Comparison of ENCODE assay signal across 8 cellular contexts in genomic region chr7:134514663-134515062, GRCh38. TPM values are rescaled to one million over a fixed set of nuclear protein-coding genes. Genes with fewer than 3 reads are reported as not detected.
DNase-seq lines count a peak whose midpoint lies in the region; ATAC-seq and TF ChIP-seq lines count a peak whose summit lies in the region.

No MANE protein-coding gene starts in this region.

- H3K36me3 Mint-ChIP-seq in activated CD4-positive, alpha-beta memory T cell treated with anti-CD3 and anti-CD28 coated beads for 36 hours, result no peaks in the 10 kb centered on the region

- H3K36me3 ChIP-seq in gastroesophageal sphincter (no peaks in the 10 kb centered on the region), ovary (no peaks in the 10 kb centered on the region)

- H3K9me3 ChIP-seq in gastroesophageal sphincter (no peaks in the 10 kb centered on the region), ovary (no peaks in the 10 kb centered on the region)

- no peaks in the 10 kb centered on the region for H3K9me3 Mint-ChIP-seq in activated CD4-positive, alpha-beta memory T cell treated with anti-CD3 and anti-CD28 coated beads for 36 hours

- POLR2A ChIA-PET in activated CD4-positive, alpha-beta memory T cell treated with anti-CD3 and anti-CD28 coated beads for 36 hours (lab: Charles Lee), result no interaction called here

- ATAC-seq in HG02852 (IDR thresholded peaks at IDR 0.05; ENCODE audit: unreplicated experiment), result peak; percentile 57
- peak; percentile 39 for ATAC-seq in gastroesophageal sphincter

- WGBS in gastroesophageal sphincter (ENCODE audit: low coverage in 1 of 2), 2 donors, result 0% methylated on average over 4 of the region's 4 CpGs
- 0 to 3% (median 1%) methylated on average over 4 of the region's 4 CpGs for WGBS in ovary, 3 donors

- TF ChIP-seq POLR2A in gastroesophageal sphincter (IDR thresholded peaks at IDR 0.05) (no peak), ovary (IDR thresholded peaks at IDR 0.05) (no peak)

- CTCF ChIA-PET in activated CD4-positive, alpha-beta memory T cell treated with anti-CD3 and anti-CD28 coated beads for 36 hours (lab: Charles Lee), result interaction anchor here (0.7 to 7.6 kb wide), 23 partner anchors 8 to 100 kb away, joined by 3 to 68 read pairs (median 6); partner anchors contain the start of genes AKR1B1 and AKR1B10

- no peak overlapping the region for H3K27ac ChIP-seq in VCaP
- H3K27ac ChIP-seq in gastroesophageal sphincter, result no peak overlapping the region
- H3K27ac ChIP-seq in ovary, result no peak overlapping the region

- TF ChIP-seq CTCF in VCaP (conservative IDR thresholded peaks at IDR 0.05), result peak; percentile 91
- TF ChIP-seq CTCF in gastroesophageal sphincter (IDR thresholded peaks at IDR 0.05), result peak; percentile 75 to 89 (median 80)
- peak; percentile 18 to 74 (median 66) for TF ChIP-seq CTCF in ovary (IDR thresholded peaks at IDR 0.05)

- H3K4me1 Mint-ChIP-seq in activated CD4-positive, alpha-beta memory T cell treated with anti-CD3 and anti-CD28 coated beads for 36 hours (ENCODE audit: low read depth), result peaks cover 6% of the 10 kb centered on the region

- H3K4me3 Mint-ChIP-seq in activated CD4-positive, alpha-beta memory T cell treated with anti-CD3 and anti-CD28 coated beads for 36 hours, result no peak overlapping the region

- H3K4me1 ChIP-seq in gastroesophageal sphincter, result peaks cover 0 to 6% (median 0%) of the 10 kb centered on the region in 3 donors
- H3K4me1 ChIP-seq in ovary (ENCODE audit: insufficient read depth), result no peaks in the 10 kb centered on the region

- intact Hi-C loops in ovary (cut with DNase I), result loop anchor here (5.0 to 10.0 kb wide), 4 partner anchors 72 to 90 kb away; no protein-coding TSS in a partner anchor
- intact Hi-C loops in activated CD4-positive, alpha-beta memory T cell treated with anti-CD3 and anti-CD28 coated beads for 36 hours (cut with micrococcal nuclease), result loop anchor here (1.0 kb wide), 3 partner anchors 33 to 92 kb away; partner anchors contain the start of gene AKR1B1

- H3K4me3 ChIP-seq in gastroesophageal sphincter (no peak overlapping the region), ovary (no peak overlapping the region)

- no peak overlapping the region for H3K27ac Mint-ChIP-seq in activated CD4-positive, alpha-beta memory T cell treated with anti-CD3 and anti-CD28 coated beads for 36 hours

- peak; percentile 21 for DNase-seq in stimulated activated CD4-positive, alpha-beta T cell treated with anti-CD3 and anti-CD28 coated beads, Interleukin-15, amount 100 ng/mL, for 24 hours
- DNase-seq in stimulated activated CD4-positive, alpha-beta T cell treated with anti-CD3 and anti-CD28 coated beads, Interleukin-2, amount 100 ng/mL, for 24 hours, result no peak
- DNase-seq in NCI-H2171 treated with DMSO at 0.1 percent for 48 hours (lab: John Stamatoyannopoulos, UW), result peak; percentile 79
- peak in 1 of 5 donors; percentile 23 for DNase-seq in ovary
- no peak for DNase-seq in activated CD4-positive, alpha-beta memory T cell treated with anti-CD3 and anti-CD28 coated beads for 36 hours

- TF ChIP-seq EP300 in gastroesophageal sphincter (IDR thresholded peaks at IDR 0.05), result no peak
- TF ChIP-seq EP300 in ovary (IDR thresholded peaks at IDR 0.05), result no peak

- H3K27me3 Mint-ChIP-seq in activated CD4-positive, alpha-beta memory T cell treated with anti-CD3 and anti-CD28 coated beads for 36 hours, result peaks cover 8% of the 10 kb centered on the region

- H3K27me3 ChIP-seq in gastroesophageal sphincter (no peaks in the 10 kb centered on the region), ovary (no peaks in the 10 kb centered on the region)

RNA-seq across cellular contexts. Expression of gene AKR1B10, which starts 12.7 kb away (rescaled TPM):
- total RNA-seq in gastroesophageal sphincter, result 10 to 100 TPM in 1 of 4 donors, 1 to 10 TPM in 2, under 1 TPM in 1; 0.81 to 40.9 (median 3.7) TPM
- total RNA-seq in ovary, result 1 to 10 TPM in 2 of 7 donors, under 1 TPM in 2, not detected in 3; 0.71 to 2.0 (median 1.1) TPM
- under 1 TPM in 1 of 2 donors, not detected in 1; 0.42 TPM for polyA plus RNA-seq in ovary
- total RNA-seq in activated CD4-positive, alpha-beta memory T cell treated with anti-CD3 and anti-CD28 coated beads for 36 hours, result not detected

RNA-seq across cellular contexts. Expression of gene AKR1B15, which starts 34.2 kb away (rescaled TPM):
- total RNA-seq in gastroesophageal sphincter, result under 1 TPM in 1 of 4 donors, not detected in 3; 0.35 TPM
- total RNA-seq in ovary, result under 1 TPM in 1 of 7 donors, not detected in 6; 0.22 TPM
- not detected for polyA plus RNA-seq in ovary
- not detected for total RNA-seq in activated CD4-positive, alpha-beta memory T cell treated with anti-CD3 and anti-CD28 coated beads for 36 hours

RNA-seq across cellular contexts. Expression of gene AKR1B1, which starts 55.8 kb away (rescaled TPM):
- total RNA-seq in gastroesophageal sphincter, result 10 to 100 TPM; 34.1 to 55.2 (median 41.1) TPM
- total RNA-seq in ovary, result 10 to 100 TPM; 39.3 to 96.8 (median 80.8) TPM
- 100 to 1,000 TPM in 1 of 2 donors, 10 to 100 TPM in 1; 66.5 to 133 TPM for polyA plus RNA-seq in ovary
- 100 to 1,000 TPM in 1 of 2 experiments, 10 to 100 TPM in 1; 97.8 to 102 TPM for total RNA-seq in activated CD4-positive, alpha-beta memory T cell treated with anti-CD3 and anti-CD28 coated beads for 36 hours

Comparison
In these comparisons a context has a peak if more than half of its experiments do, and no peak if none do; other contexts are left out.
1. DNase-seq: peak in stimulated activated CD4-positive, alpha-beta T cell treated with anti-CD3 and anti-CD28 coated beads, Interleukin-15, amount 100 ng/mL, for 24 hours (single experiment) and NCI-H2171 treated with DMSO at 0.1 percent for 48 hours (single experiment); none in stimulated activated CD4-positive, alpha-beta T cell treated with anti-CD3 and anti-CD28 coated beads, Interleukin-2, amount 100 ng/mL, for 24 hours (0 of 2) and activated CD4-positive, alpha-beta memory T cell treated with anti-CD3 and anti-CD28 coated beads for 36 hours (single experiment).
2. Peak in every context shown above with its lines, with median percentiles within 50 percentile points of each other: CTCF ChIP-seq.